15 cellular contexts compared by ENCODE assay signal in genomic region chr11:44868455-44869421, GRCh38.
DNase-seq lines count a peak whose midpoint lies in the region; ATAC-seq and TF ChIP-seq lines count a peak whose summit lies in the region.
"Had no signal": no experiment of that assay in that cellular context is flagged by ENCODE, and none has a peak within 500 bp of the region (broad histone marks: within the 10 kb centered on the region; RNA-seq: fewer than 3 reads in every experiment).

No MANE protein-coding gene starts in this region.

- no peak overlapping the region for H3K4me2 ChIP-seq in osteoblast (ENCODE audit: insufficient read depth, low read length)

- H3K27ac ChIP-seq in esophagus muscularis mucosa (replicated peaks in 1 of 4), result peak overlapping the region; percentile 59 to 95 (median 70)
- H3K27ac ChIP-seq in osteoblast (ENCODE audit: low read depth, low read length), result no peak overlapping the region

- H3K9me3 ChIP-seq in esophagus muscularis mucosa (no peaks in the 10 kb centered on the region), osteoblast (ENCODE audit: low read depth, low read length) (no peaks in the 10 kb centered on the region)

- TF ChIP-seq CTCF in esophagus muscularis mucosa (IDR thresholded peaks at IDR 0.05) (no peak), osteoblast (IDR thresholded peaks at IDR 0.05; ENCODE audit: extremely low read depth, low read depth, low read length) (no peak)

- no peak overlapping the region for H3K4me3 ChIP-seq in esophagus muscularis mucosa
- no peak overlapping the region for H3K4me3 ChIP-seq in osteoblast (ENCODE audit: insufficient read depth, low read length)

- no peak for TF ChIP-seq EP300 in esophagus muscularis mucosa (IDR thresholded peaks at IDR 0.05)

- intact Hi-C loops in esophagus muscularis mucosa (cut with DNase I), result no loop called here

- no peak for TF ChIP-seq POLR2A in esophagus muscularis mucosa (IDR thresholded peaks at IDR 0.05; ENCODE audit: low read depth)

- WGBS in esophagus muscularis mucosa, result 90% methylated on average over 13 of the region's 14 CpGs

- H2AFZ ChIP-seq in osteoblast (ENCODE audit: low read length), result peak overlapping the region; percentile 31

- no peaks in the 10 kb centered on the region for H3K27me3 ChIP-seq in esophagus muscularis mucosa
- no peaks in the 10 kb centered on the region for H3K27me3 ChIP-seq in osteoblast (ENCODE audit: insufficient read depth, low read length)

- H3K36me3 ChIP-seq in esophagus muscularis mucosa (peaks cover 0 to 8% (median 0%) of the 10 kb centered on the region in 4 donors), osteoblast (ENCODE audit: insufficient read depth, low read length) (no peaks in the 10 kb centered on the region)

- DNase-seq in H4 (ENCODE audit: low spot score) (peak; percentile 62), NCI-H2171 treated with DMSO at 0.1 percent for 48 hours (lab: John Stamatoyannopoulos, UW) (peak; percentile 75), esophagus muscularis mucosa (ENCODE audit: extremely low spot score) (no peak), osteoblast (ENCODE audit: insufficient read length, low spot score, missing footprints) (peak; percentile 49), HUDEP-2 (lab: John Stamatoyannopoulos, UW; ENCODE audit: unreplicated experiment in 76 of 76) (no peak), AG20443 (ENCODE audit: low spot score) (no peak)
- DNase-seq: caudate nucleus; CD8-positive, alpha-beta T cell; erythroblast; NCI-H1417 treated with DMSO at 0.1 percent for 48 hours; NCI-H345; T1000 had no signal

- ATAC-seq in GM19328 (IDR thresholded peaks at IDR 0.05; ENCODE audit: unreplicated experiment) (no peak), GM21737 (IDR thresholded peaks at IDR 0.05; ENCODE audit: unreplicated experiment) (no peak)
- ATAC-seq: CD8-positive, alpha-beta T cell; left colon had no signal

- H3K4me1 ChIP-seq in esophagus muscularis mucosa (peaks cover 21 to 65% (median 63%) of the 10 kb centered on the region in 4 donors), osteoblast (ENCODE audit: insufficient read depth, low read length) (peaks cover 5% of the 10 kb centered on the region)

- no peaks in the 10 kb centered on the region for H3K79me2 ChIP-seq in osteoblast (ENCODE audit: insufficient read depth, low read length)

- no peaks in the 10 kb centered on the region for H4K20me1 ChIP-seq in osteoblast (ENCODE audit: insufficient read depth, low read length)

Comparison
In these comparisons a context has a peak if more than half of its experiments do, and no peak if none do; other contexts are left out.
1. DNase-seq: peak in H4 (single experiment), NCI-H2171 treated with DMSO at 0.1 percent for 48 hours (single experiment) and osteoblast (single experiment); none in esophagus muscularis mucosa (single experiment), HUDEP-2 (0 of 76) and AG20443 (single experiment).